ENCODE assay signal across 8 cellular contexts in genomic region chr12:95790912-95791849, GRCh38. TPM values are rescaled to one million over a fixed set of nuclear protein-coding genes. Genes with fewer than 3 reads are reported as not detected.
DNase-seq lines count a peak whose midpoint lies in the region; ATAC-seq and TF ChIP-seq lines count a peak whose summit lies in the region.

No MANE protein-coding gene starts in this region.

- no TSS peak for BruUV-seq in OCI-LY7 (replicated peaks; lab: Mats Ljungman, UMichigan)

- peaks cover 36% of the 10 kb centered on the region for H4K20me1 ChIP-seq in BLaER1
- no peaks in the 10 kb centered on the region for H4K20me1 ChIP-seq in neural progenitor cell (ENCODE audit: low read depth)
- no peaks in the 10 kb centered on the region for H4K20me1 ChIP-seq in OCI-LY7 (ENCODE audit: insufficient read depth, low read length)

- H3K9me3 ChIP-seq in BLaER1 (no peaks in the 10 kb centered on the region), neural progenitor cell (ENCODE audit: low read depth) (no peaks in the 10 kb centered on the region), OCI-LY7 (ENCODE audit: low read length) (no peaks in the 10 kb centered on the region)

- intact Hi-C loops in OCI-LY7 (cut with micrococcal nuclease; ENCODE audit: unreplicated experiment), result no loop called here

- H3K79me2 ChIP-seq in neural progenitor cell (ENCODE audit: low read depth) (no peaks in the 10 kb centered on the region), OCI-LY7 (ENCODE audit: insufficient read depth, low read depth, low read length) (no peaks in the 10 kb centered on the region)

- H2AFZ ChIP-seq in neural progenitor cell (replicated peaks) (peak overlapping the region; percentile 93), OCI-LY7 (ENCODE audit: low read length) (no peak overlapping the region)

- peaks cover 22% of the 10 kb centered on the region for H3K27me3 Mint-ChIP-seq in neural progenitor cell (ENCODE audit: insufficient read depth, low read depth)

- H3K9ac ChIP-seq in BLaER1 (0 out of 2 replicates have a peak overlapping the region, but pooled peaks have one; percentile 52), neural progenitor cell (no peak overlapping the region)

- H3K4me1 ChIP-seq in BLaER1 (peaks cover 12% of the 10 kb centered on the region; the same call in 1 of the 2 replicates), neural progenitor cell (peaks cover 16% of the 10 kb centered on the region), OCI-LY7 (ENCODE audit: insufficient read depth, low read length, poor library complexity, severe bottlenecking) (no peaks in the 10 kb centered on the region)

- CTCF ChIA-PET in OCI-LY7 (lab: Charles Lee; ENCODE audit: unreplicated experiment), result no interaction called here

- H3K9me3 Mint-ChIP-seq in neural progenitor cell, result no peaks in the 10 kb centered on the region

- POLR2A ChIA-PET in OCI-LY7 (lab: Charles Lee), result no interaction called here

- peaks cover 10% of the 10 kb centered on the region for H3F3A ChIP-seq in neural progenitor cell (ENCODE audit: low read depth)

- H3K36me3 ChIP-seq in BLaER1 (no peaks in the 10 kb centered on the region), neural progenitor cell (no peaks in the 10 kb centered on the region), OCI-LY7 (ENCODE audit: insufficient read depth, low read length) (no peaks in the 10 kb centered on the region)

- no peak overlapping the region for H3K27ac ChIP-seq in BLaER1
- H3K27ac ChIP-seq in neural progenitor cell, result no peak overlapping the region
- H3K27ac ChIP-seq in OCI-LY7 (ENCODE audit: low read depth, low read length, poor library complexity, severe bottlenecking), result no peak overlapping the region

- H3K4me3 ChIP-seq in BLaER1, result peak overlapping the region; percentile 72
- peak overlapping the region; percentile 58 for H3K4me3 ChIP-seq in fibroblast of pulmonary artery (replicated peaks; ENCODE audit: low read depth, low read length)
- peak overlapping the region; percentile 55 for H3K4me3 ChIP-seq in neural progenitor cell
- H3K4me3 ChIP-seq in OCI-LY7 (ENCODE audit: low read depth, low read length, poor library complexity, severe bottlenecking), result no peak overlapping the region

- no peak overlapping the region for H3K27ac Mint-ChIP-seq in neural progenitor cell

- H3K27me3 ChIP-seq in BLaER1 (peaks cover 69% of the 10 kb centered on the region), neural progenitor cell (peaks cover 86% of the 10 kb centered on the region)

- ATAC-seq in HG03135 (IDR thresholded peaks at IDR 0.05; ENCODE audit: unreplicated experiment), result no peak

- H3K4me2 ChIP-seq in BLaER1, result peak overlapping the region; percentile 98
- peak overlapping the region; percentile 98 for H3K4me2 ChIP-seq in neural progenitor cell
- no peak overlapping the region for H3K4me2 ChIP-seq in OCI-LY7 (ENCODE audit: low read length)

- peaks cover 19% of the 10 kb centered on the region for H3K4me1 Mint-ChIP-seq in neural progenitor cell

- no peaks in the 10 kb centered on the region for H3K36me3 Mint-ChIP-seq in neural progenitor cell

- TF ChIP-seq CTCF in fibroblast of pulmonary artery (IDR thresholded peaks at IDR 0.05; ENCODE audit: low read length, missing control alignments) (no peak), neural progenitor cell (IDR thresholded peaks at IDR 0.05) (no peak), OCI-LY7 (conservative IDR thresholded peaks at IDR 0.05; ENCODE audit: low read length) (no peak)

- H3K9me2 ChIP-seq in OCI-LY7 (ENCODE audit: insufficient read depth, low read length), result no peaks in the 10 kb centered on the region

- peak overlapping the region; percentile 91 for H3K4me3 Mint-ChIP-seq in neural progenitor cell

- DNase-seq in HT-29 (ENCODE audit: low spot score), result peak; percentile 63
- peak; percentile 8 for DNase-seq in activated T-cell treated with anti-CD3 and anti-CD28 coated beads for 4 hours
- DNase-seq in fibroblast of pulmonary artery (ENCODE audit: low read depth), result no peak
- DNase-seq in neural progenitor cell (ENCODE audit: low spot score), result peak; percentile 57
- DNase-seq in effector CD8-positive, alpha-beta T cell (lab: John Stamatoyannopoulos, UW), result no peak
- DNase-seq in OCI-LY7 (ENCODE audit: low spot score), result no peak

RNA-seq across cellular contexts. Expression of gene NTN4, which starts 0.6 kb away (rescaled TPM):
- 17.1 and 18.1 TPM in 2 replicates for total RNA-seq in HT-29 (2014; rRNA removed; shearing (Covaris generic))
- 2.3 and 2.5 TPM in 2 replicates for total RNA-seq in neural progenitor cell (ENCODE audit: low replicate concordance)
- total RNA-seq in OCI-LY7 (2014; rRNA removed; shearing (Covaris generic)), result not detected in 2 replicates
- total RNA-seq in OCI-LY7 (2022), result not detected in 2 replicates

Comparison
In these comparisons a context has a peak if more than half of its experiments do, and no peak if none do; other contexts are left out.
1. DNase-seq: peak in HT-29 (single experiment), activated T-cell treated with anti-CD3 and anti-CD28 coated beads for 4 hours (single experiment) and neural progenitor cell (single experiment); none in fibroblast of pulmonary artery (single experiment), effector CD8-positive, alpha-beta T cell (single experiment) and OCI-LY7 (single experiment).